ENCODE assay signal across 11 cellular contexts in the genomic region with DNA sequence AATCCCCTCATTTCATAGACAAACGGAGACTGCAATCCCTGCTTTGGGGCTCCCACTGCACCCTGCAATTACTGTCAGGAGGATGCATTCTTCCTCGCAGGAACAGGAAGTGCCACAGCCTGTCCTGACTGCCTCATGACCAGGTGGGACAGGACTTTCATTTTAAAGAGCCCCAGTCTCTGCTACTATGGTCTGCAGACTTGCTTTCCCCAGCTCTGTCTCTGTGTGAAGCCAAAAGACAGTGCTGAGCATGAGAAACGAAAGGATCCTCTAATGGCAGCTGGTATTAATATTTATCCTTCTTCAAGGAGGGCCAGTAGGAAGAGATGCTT.
A peak's percentile ranks its signal among the peaks of the same experiment; 100 is the strongest.
DNase-seq lines count a peak whose midpoint lies in the region; ATAC-seq and TF ChIP-seq lines count a peak whose summit lies in the region.
"Had no signal": no experiment of that assay in that cellular context is flagged by ENCODE, and none has a peak within 500 bp of the region (broad histone marks: within the 10 kb centered on the region; RNA-seq: fewer than 3 reads in every experiment).

No MANE protein-coding gene starts in this region.

- H3K36me3 Mint-ChIP-seq in activated T-cell treated with anti-CD3 and anti-CD28 coated beads, Interleukin-2, amount 50 U/mL, for 72 hours (ENCODE audit: insufficient read depth in 2 of 2) = peaks cover 0 to 2% of the 10 kb centered on the region in 2 donors
- H3K36me3 Mint-ChIP-seq in immature natural killer cell = no peaks in the 10 kb centered on the region

- H3K27ac Mint-ChIP-seq in activated T-cell treated with anti-CD3 and anti-CD28 coated beads, Interleukin-2, amount 50 U/mL, for 72 hours = peak overlapping the region; percentile 51
- H3K27ac Mint-ChIP-seq in immature natural killer cell = peak overlapping the region; percentile 73 to 90 (median 81)

- ATAC-seq in activated T-cell treated with anti-CD3 and anti-CD28 coated beads, Interleukin-2, amount 50 U/mL, for 72 hours (replicated peaks in 1 of 2) = no peak
- no peak for ATAC-seq in HG03196 (IDR thresholded peaks at IDR 0.05; ENCODE audit: unreplicated experiment)
- ATAC-seq: pancreas had no signal

- H3K27me3 Mint-ChIP-seq in activated T-cell treated with anti-CD3 and anti-CD28 coated beads, Interleukin-2, amount 50 U/mL, for 72 hours (ENCODE audit: low read depth) = no peaks in the 10 kb centered on the region
- H3K27me3 Mint-ChIP-seq in immature natural killer cell (ENCODE audit: low read depth in 3 of 3) = peaks cover 0 to 12% (median 0%) of the 10 kb centered on the region in 3 donors

- H3K27ac ChIP-seq in Peyer's patch (peak overlapping the region in 3 of 4 donors; percentile 37 to 87 (median 45)), subcutaneous abdominal adipose tissue (ENCODE audit: low read depth, low read length) (peak overlapping the region; percentile 33), substantia nigra (ENCODE audit: low read depth, low read length, poor library complexity, severe bottlenecking) (no peak overlapping the region)
- H3K27ac ChIP-seq: pancreas had no signal

- no peak for DNase-seq in activated T-cell treated with anti-CD3 and anti-CD28 coated beads, Interleukin-2, amount 50 U/mL, for 72 hours
- no peak for DNase-seq in activated T-cell treated with anti-CD3 and anti-CD28 coated beads, Interleukin-2, amount 50 U/mL, for 48 hours
- DNase-seq in Peyer's patch (no peak), immature natural killer cell (no peak), NCI-H187 (lab: John Stamatoyannopoulos, UW) (no peak), substantia nigra (lab: John Stamatoyannopoulos, UW) (no peak)
- DNase-seq: NCI-H1105, thyroid gland had no signal

- peak overlapping the region in 1 of 5 donors; percentile 1 for H3K9ac ChIP-seq in subcutaneous abdominal adipose tissue (ENCODE audit: low read length in 5 of 5)

- peaks cover 92% of the 10 kb centered on the region for H3K4me1 Mint-ChIP-seq in activated T-cell treated with anti-CD3 and anti-CD28 coated beads, Interleukin-2, amount 50 U/mL, for 72 hours (ENCODE audit: low read depth)
- H3K4me1 Mint-ChIP-seq in immature natural killer cell = peaks cover 81 to 86% of the 10 kb centered on the region in 2 donors

- no peaks in the 10 kb centered on the region for H3K9me3 Mint-ChIP-seq in activated T-cell treated with anti-CD3 and anti-CD28 coated beads, Interleukin-2, amount 50 U/mL, for 72 hours
- peaks cover 0 to 2% (median 0%) of the 10 kb centered on the region in 6 donors for H3K9me3 Mint-ChIP-seq in immature natural killer cell

- H3K4me1 ChIP-seq in Peyer's patch = peaks cover 11 to 65% (median 38%) of the 10 kb centered on the region in 4 donors
- peaks cover 15 to 74% (median 56%) of the 10 kb centered on the region in 5 donors for H3K4me1 ChIP-seq in subcutaneous abdominal adipose tissue (ENCODE audit: control insufficient read depth in 5 of 5, insufficient read depth in 5 of 5, low read length in 5 of 5)

- TF ChIP-seq CTCF in Peyer's patch (IDR thresholded peaks at IDR 0.05) = no peak

- no peaks in the 10 kb centered on the region for H3K9me3 ChIP-seq in Peyer's patch
- H3K9me3 ChIP-seq in subcutaneous abdominal adipose tissue (ENCODE audit: control insufficient read depth in 5 of 5, low read length in 5 of 5) = no peaks in the 10 kb centered on the region
- H3K9me3 ChIP-seq: pancreas, thyroid gland had no signal

- no peak for TF ChIP-seq POLR2A in Peyer's patch (IDR thresholded peaks at IDR 0.05)

- H3K36me3 ChIP-seq in Peyer's patch = no peaks in the 10 kb centered on the region
- H3K36me3 ChIP-seq in subcutaneous abdominal adipose tissue (ENCODE audit: control insufficient read depth in 5 of 5, insufficient read depth in 5 of 5, low read length in 5 of 5) = peaks cover 0 to 5% (median 2%) of the 10 kb centered on the region in 5 donors
- H3K36me3 ChIP-seq: pancreas, thyroid gland had no signal

- H3K27me3 ChIP-seq in Peyer's patch (no peaks in the 10 kb centered on the region), subcutaneous abdominal adipose tissue (ENCODE audit: control insufficient read depth in 5 of 5, insufficient read depth in 4 of 5, low read length in 5 of 5) (no peaks in the 10 kb centered on the region)
- H3K27me3 ChIP-seq: pancreas, thyroid gland had no signal

- peak overlapping the region in 1 of 2 donors; percentile 13 for H3K4me3 Mint-ChIP-seq in activated T-cell treated with anti-CD3 and anti-CD28 coated beads, Interleukin-2, amount 50 U/mL, for 72 hours
- peak overlapping the region in 1 of 5 donors; percentile 7 for H3K4me3 Mint-ChIP-seq in immature natural killer cell

- H3K4me3 ChIP-seq in Peyer's patch (no peak overlapping the region), subcutaneous abdominal adipose tissue (ENCODE audit: low read depth in 1 of 5, low read length in 5 of 5) (no peak overlapping the region)
- H3K4me3 ChIP-seq: pancreas, thyroid gland had no signal
